ENCODE assay signal across 13 cellular contexts in genomic region chr18:32372381-32373061, GRCh38.
DNase-seq lines count a peak whose midpoint lies in the region; ATAC-seq, FAIRE-seq and TF ChIP-seq lines count a peak whose summit lies in the region.
"Had no signal": no experiment of that assay in that cellular context is flagged by ENCODE, and none has a peak within 500 bp of the region (broad histone marks: within the 10 kb centered on the region; RNA-seq: fewer than 3 reads in every experiment).

No MANE protein-coding gene starts in this region.

- POLR2A ChIA-PET in HepG2 (lab: Yijun Ruan, JAX): interaction anchor here (0.9 to 2.0 kb wide), 7 partner anchors 11 to 431 kb away, joined by 3 to 21 read pairs (median 3); partner anchors contain the start of gene GAREM1

- H4K20me1 ChIP-seq in HepG2 (ENCODE audit: insufficient read depth, low read length): no peaks in the 10 kb centered on the region

- H3K36me3 ChIP-seq in HepG2 (replicated peaks in 1 of 2; ENCODE audit: control insufficient read depth in 1 of 2, insufficient read depth in 2 of 2, low read length in 2 of 2) (no peaks in the 10 kb centered on the region), urinary bladder (ENCODE audit: insufficient read depth) (no peaks in the 10 kb centered on the region)
- H3K36me3 ChIP-seq: neutrophil had no signal

- in situ Hi-C loops in HepG2 (cut with HindIII; ENCODE audit: extremely low pct_ligation_motif_present, low pct_unique_long_range_greater_than_20kb): no loop called here

- intact Hi-C loops in HepG2 (cut with micrococcal nuclease; ENCODE audit: unreplicated experiment): loop anchor here (1.0 to 5.0 kb wide), 5 partner anchors 22 to 98 kb away; partner anchors contain the start of gene GAREM1

- H2AFZ ChIP-seq in HepG2 (ENCODE audit: low read length): no peak overlapping the region

- peaks cover 4% of the 10 kb centered on the region for H3K27me3 Mint-ChIP-seq in activated naive CD4-positive, alpha-beta T cell treated with anti-CD3 and anti-CD28 coated beads, Interleukin-2, amount 10 ng/mL, durations not matched to agents 7 days and 5 days
- H3K27me3 Mint-ChIP-seq in glutamatergic neuron (ENCODE audit: unreplicated experiment): peaks cover 1% of the 10 kb centered on the region

- H3K79me2 ChIP-seq in HepG2 (ENCODE audit: insufficient read depth, low read length): no peaks in the 10 kb centered on the region

- peak; percentile 34 for DNase-seq in NCI-H1105 treated with DMSO at 0.1 percent for 48 hours (lab: John Stamatoyannopoulos, UW)
- no peak for DNase-seq in NCI-H1105 (lab: John Stamatoyannopoulos, UW)
- peak; percentile 72 to 89 for DNase-seq in SHP77 (lab: John Stamatoyannopoulos, UW)
- peak; percentile 94 for DNase-seq in HepG2 (ENCODE audit: low spot score)
- no peak for DNase-seq in activated naive CD4-positive, alpha-beta T cell treated with anti-CD3 and anti-CD28 coated beads, Interleukin-2, amount 10 ng/mL, durations not matched to agents 7 days and 5 days
- DNase-seq in glutamatergic neuron: no peak
- no peak for DNase-seq in activated naive CD4-positive, alpha-beta T cell treated with anti-CD3 and anti-CD28 coated beads, Interleukin-2, amount 50 U/mL, for 72 hours (ENCODE audit: low spot score in 2 of 2)
- DNase-seq: 8988T; central memory CD4-positive, alpha-beta T cell; hippocampal formation; NCI-H1048 had no signal

- H3K9me3 ChIP-seq in HepG2 (ENCODE audit: low read length): no peaks in the 10 kb centered on the region
- H3K9me3 ChIP-seq: neutrophil had no signal

- peak overlapping the region; percentile 71 for H3K4me2 ChIP-seq in HepG2 (ENCODE audit: low read depth, low read length)

- peak overlapping the region; percentile 54; the same call in 1 of the 2 replicates for H3K9ac ChIP-seq in HepG2 (ENCODE audit: insufficient read depth, low read depth, low read length)

- H3K4me1 Mint-ChIP-seq in activated naive CD4-positive, alpha-beta T cell treated with anti-CD3 and anti-CD28 coated beads, Interleukin-2, amount 10 ng/mL, durations not matched to agents 7 days and 5 days: no peaks in the 10 kb centered on the region
- H3K4me1 Mint-ChIP-seq in glutamatergic neuron (ENCODE audit: low read depth, unreplicated experiment): no peaks in the 10 kb centered on the region

- CTCF ChIA-PET in HepG2 (lab: Yijun Ruan, JAX; ENCODE audit: low intra/inter-chr PET ratio, low total read pairs): no interaction called here
- CTCF ChIA-PET in activated naive CD4-positive, alpha-beta T cell treated with anti-CD3 and anti-CD28 coated beads, Interleukin-2, amount 10 ng/mL, durations not matched to agents 7 days and 5 days (lab: Charles Lee): interaction anchor here (1.3 kb wide), 1 partner anchor 177 kb away, joined by 3 read pairs; no protein-coding TSS in a partner anchor

- TF ChIP-seq EP300 in HepG2 (IDR thresholded peaks at IDR 0.05; ENCODE audit: low read depth in 2 of 2, low read length in 2 of 2) (peak in 1 of 2 experiments; percentile 72; a peak in 2 of 4 replicates), HepG2 (CRISPR knock-in tag; IDR thresholded peaks at IDR 0.05; ENCODE audit: borderline replicate concordance) (peak; percentile 67; the same call in 1 of the 2 replicates)

- H3K9me3 Mint-ChIP-seq in activated naive CD4-positive, alpha-beta T cell treated with anti-CD3 and anti-CD28 coated beads, Interleukin-2, amount 10 ng/mL, durations not matched to agents 7 days and 5 days: no peaks in the 10 kb centered on the region
- H3K9me3 Mint-ChIP-seq in glutamatergic neuron (ENCODE audit: unreplicated experiment): no peaks in the 10 kb centered on the region
- no peaks in the 10 kb centered on the region for H3K9me3 Mint-ChIP-seq in activated naive CD4-positive, alpha-beta T cell treated with anti-CD3 and anti-CD28 coated beads, Interleukin-2, amount 50 U/mL, for 72 hours

- H3K27ac ChIP-seq in HepG2 (ENCODE audit: extremely low read length, insufficient read depth, low read length) (peak overlapping the region; percentile 88), urinary bladder (ENCODE audit: low read depth) (peak overlapping the region; percentile 52)
- H3K27ac ChIP-seq: neutrophil had no signal

- TF ChIP-seq CTCF in HepG2 (CRISPR knock-in tag; IDR thresholded peaks at IDR 0.05) (peak; percentile 29; the same call in 1 of the 2 replicates), glutamatergic neuron (IDR thresholded peaks at IDR 0.05; ENCODE audit: partially characterized antibody, unreplicated experiment) (no peak)

- no peaks in the 10 kb centered on the region for H3K36me3 Mint-ChIP-seq in activated naive CD4-positive, alpha-beta T cell treated with anti-CD3 and anti-CD28 coated beads, Interleukin-2, amount 10 ng/mL, durations not matched to agents 7 days and 5 days
- H3K36me3 Mint-ChIP-seq in glutamatergic neuron (ENCODE audit: unreplicated experiment): no peaks in the 10 kb centered on the region
- H3K36me3 Mint-ChIP-seq in activated naive CD4-positive, alpha-beta T cell treated with anti-CD3 and anti-CD28 coated beads, Interleukin-2, amount 50 U/mL, for 72 hours: no peaks in the 10 kb centered on the region

- no peaks in the 10 kb centered on the region for H3K27me3 ChIP-seq in HepG2 (ENCODE audit: control insufficient read depth in 1 of 2, insufficient read depth in 2 of 2, low read length in 2 of 2)
- H3K27me3 ChIP-seq: neutrophil had no signal

- H3K4me1 ChIP-seq in HepG2 (ENCODE audit: insufficient read depth, low read length): peaks cover 37% of the 10 kb centered on the region
- H3K4me1 ChIP-seq in urinary bladder (ENCODE audit: insufficient read depth): no peaks in the 10 kb centered on the region

- no peak for TF ChIP-seq RAD21 in HepG2 (CRISPR knock-in tag; IDR thresholded peaks at IDR 0.05)

- no peak overlapping the region for H3K27ac Mint-ChIP-seq in activated naive CD4-positive, alpha-beta T cell treated with anti-CD3 and anti-CD28 coated beads, Interleukin-2, amount 10 ng/mL, durations not matched to agents 7 days and 5 days
- H3K27ac Mint-ChIP-seq in glutamatergic neuron (ENCODE audit: unreplicated experiment): no peak overlapping the region
- H3K27ac Mint-ChIP-seq in activated naive CD4-positive, alpha-beta T cell treated with anti-CD3 and anti-CD28 coated beads, Interleukin-2, amount 50 U/mL, for 72 hours: no peak overlapping the region

- H3K4me3 Mint-ChIP-seq in activated naive CD4-positive, alpha-beta T cell treated with anti-CD3 and anti-CD28 coated beads, Interleukin-2, amount 10 ng/mL, durations not matched to agents 7 days and 5 days: no peak overlapping the region
- no peak overlapping the region for H3K4me3 Mint-ChIP-seq in glutamatergic neuron (ENCODE audit: unreplicated experiment)

- no peak for TF ChIP-seq POLR2A in HepG2 (IDR thresholded peaks at IDR 0.05; ENCODE audit: insufficient read depth in 1 of 2, low read depth in 2 of 2, low read length in 2 of 2)

- H3K4me3 ChIP-seq in HepG2 (replicated peaks in 1 of 3; ENCODE audit: insufficient read depth in 1 of 3, low read depth in 2 of 3, low read length in 3 of 3) (peak overlapping the region in 1 of 3 experiments; percentile 27; a peak in 1 of 6 replicates), urinary bladder (ENCODE audit: low read depth, low read length) (no peak overlapping the region)

- BruUV-seq in HepG2 (replicated peaks; lab: Mats Ljungman, UMichigan): no TSS peak

- FAIRE-seq in HepG2 (lab: Jason Lieb, UNC): peak; percentile 93

- peak; percentile 97 for ATAC-seq in HepG2
- ATAC-seq in activated naive CD4-positive, alpha-beta T cell treated with anti-CD3 and anti-CD28 coated beads, Interleukin-2, amount 50 U/mL, for 72 hours: no peak

- 16% methylated on average over 3 of the region's 3 CpGs for WGBS in HepG2 (ENCODE audit: low lambda C conversion rate)
- 63% methylated on average over 3 of the region's 3 CpGs for WGBS in urinary bladder

TF ChIP-seq in HepG2, 621 proteins besides CTCF, POLR2A, EP300 and RAD21 (continues in another document):
- TF ChIP-seq JUND (CRISPR knock-in tag; IDR thresholded peaks at IDR 0.05) (peak; percentile 69; the same call in 1 of the 2 replicates), TARDBP (CRISPR knock-in tag; IDR thresholded peaks at IDR 0.05) (0 out of 2 replicates have a peak, but pooled peaks have one; percentile 60), FOXP4 (CRISPR knock-in tag; IDR thresholded peaks at IDR 0.05) (peak; percentile 95), SMAD3 (CRISPR knock-in tag; IDR thresholded peaks at IDR 0.05) (peak; percentile 71), ZFP36L1 (CRISPR knock-in tag; IDR thresholded peaks at IDR 0.05) (peak; percentile 69; the same call in 1 of the 2 replicates), MAFK (conservative IDR thresholded peaks at IDR 0.05 in 1 of 2, IDR thresholded peaks at IDR 0.05 in 1 of 2; ENCODE audit: low read length in 2 of 2) (peak in 1 of 2 experiments; percentile 29; a peak in 1 of 4 replicates), SP5 (CRISPR knock-in tag; IDR thresholded peaks at IDR 0.05; ENCODE audit: borderline replicate concordance, low read depth) (peak; percentile 46; the same call in 1 of the 2 replicates), RFX3 (CRISPR knock-in tag; IDR thresholded peaks at IDR 0.05) (0 out of 2 replicates have a peak, but pooled peaks have one; percentile 12), HOXA5 (CRISPR knock-in tag; IDR thresholded peaks at IDR 0.05) (peak; percentile 82), ZNF75D (CRISPR knock-in tag; IDR thresholded peaks at IDR 0.05; ENCODE audit: borderline replicate concordance) (no peak), MIER3 (CRISPR knock-in tag; IDR thresholded peaks at IDR 0.05; ENCODE audit: borderline replicate concordance) (peak; percentile 69; the same call in 1 of the 2 replicates), MBNL3 (CRISPR knock-in tag; conservative IDR thresholded peaks at IDR 0.05) (no peak)

Comparison
In these comparisons a context has a peak if more than half of its experiments do, and no peak if none do; other contexts are left out.
1. DNase-seq: peak in NCI-H1105 treated with DMSO at 0.1 percent for 48 hours (single experiment), SHP77 (2 of 2) and HepG2 (single experiment); none in NCI-H1105 (single experiment), activated naive CD4-positive, alpha-beta T cell treated with anti-CD3 and anti-CD28 coated beads, Interleukin-2, amount 10 ng/mL, durations not matched to agents 7 days and 5 days (single experiment), glutamatergic neuron (single experiment) and activated naive CD4-positive, alpha-beta T cell treated with anti-CD3 and anti-CD28 coated beads, Interleukin-2, amount 50 U/mL, for 72 hours (0 of 2).